8 cellular contexts compared by ENCODE assay signal in the genomic region with DNA sequence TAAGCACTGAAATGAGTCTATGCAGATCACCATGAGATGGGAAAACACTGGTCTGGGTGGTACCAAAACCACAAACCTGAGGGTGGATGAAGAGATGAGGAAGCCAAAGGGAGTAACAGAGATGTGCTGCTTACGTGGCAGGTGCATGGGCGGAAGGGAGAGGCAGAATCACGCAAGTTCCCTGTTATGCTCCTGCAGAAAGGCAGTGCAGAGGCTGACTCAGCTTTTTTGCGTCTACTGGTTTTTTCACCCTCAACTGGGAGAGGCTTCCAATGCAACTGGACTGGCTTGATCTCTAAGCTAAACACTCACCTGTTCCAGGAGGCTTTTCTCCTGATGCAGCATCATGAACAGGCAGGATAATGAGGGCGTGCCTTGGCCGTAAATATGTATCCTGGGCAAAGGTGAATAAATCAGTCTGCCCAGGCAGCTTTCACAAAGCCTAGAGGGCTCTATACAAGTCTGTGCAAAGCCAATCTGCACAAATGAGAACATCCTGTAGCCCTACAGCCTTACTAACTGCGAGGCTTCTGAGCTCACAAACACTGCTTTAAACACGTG.
DNase-seq lines count a peak whose midpoint lies in the region; ATAC-seq, FAIRE-seq and TF ChIP-seq lines count a peak whose summit lies in the region.

No MANE protein-coding gene starts in this region.

- 0% methylated on average over 6 of the region's 8 CpGs for WGBS in K562 (ENCODE audit: insufficient coverage, low coverage, missing lambda C conversion rate)

- no peaks in the 10 kb centered on the region for H3K79me2 ChIP-seq in K562 (ENCODE audit: control insufficient read depth, insufficient read depth, low read length)

- no peaks in the 10 kb centered on the region for H3K9me3 ChIP-seq in K562 (replicated peaks; ENCODE audit: control insufficient read depth, insufficient read depth, low read depth, low read length)

- CTCF ChIA-PET in K562 (lab: Yijun Ruan, JAX; ENCODE audit: low intra/inter-chr PET ratio) = no interaction called here

- no peak overlapping the region for H3K4me2 ChIP-seq in K562 (ENCODE audit: insufficient read depth, low read length)

- ATAC-seq in GM21717 (IDR thresholded peaks at IDR 0.05; ENCODE audit: unreplicated experiment) (peak; percentile 54), K562 (no peak)

- no peak for TF ChIP-seq EP300 in K562 (IDR thresholded peaks at IDR 0.05; ENCODE audit: low read length)

- no peak for TF ChIP-seq CTCF in K562 (IDR thresholded peaks at IDR 0.05 in 2 of 3, conservative IDR thresholded peaks at IDR 0.05 in 1 of 3; ENCODE audit: insufficient read depth in 2 of 3, low read depth in 1 of 3, low read length in 3 of 3)

- no TSS peak for BruUV-seq in K562 (replicated peaks; lab: Mats Ljungman, UMichigan)

- peak; percentile 71 for DNase-seq in CD1c-positive myeloid dendritic cell (ENCODE audit: extremely low spot score)
- DNase-seq in T follicular helper cell (ENCODE audit: low read depth) = peak; percentile 41
- DNase-seq in K562 (ENCODE audit: extremely low read depth in 1 of 4, low spot score in 3 of 4) = no peak
- DNase-seq in stimulated activated CD4-positive, alpha-beta T cell treated with anti-CD3 and anti-CD28 coated beads, TNF-alpha, amount 100 ng/mL, for 48 hours (ENCODE audit: low read depth in 3 of 3) = peak; percentile 57 to 82 (median 70)
- DNase-seq in posterior cingulate gyrus = no peak
- DNase-seq in NCI-H2196 treated with DMSO at 0.1 percent for 48 hours (lab: John Stamatoyannopoulos, UW; ENCODE audit: unreplicated experiment) = no peak
- DNase-seq in DMS53 (lab: John Stamatoyannopoulos, UW) = no peak

- FAIRE-seq in K562 (lab: Jason Lieb, UNC) = no peak

- TF ChIP-seq RAD21 in K562 (CRISPR knock-in tag; conservative IDR thresholded peaks at IDR 0.05 in 1 of 2, IDR thresholded peaks at IDR 0.05 in 1 of 2) = no peak

- H4K20me1 ChIP-seq in K562 (replicated peaks; ENCODE audit: control insufficient read depth, insufficient read depth, low read length) = no peaks in the 10 kb centered on the region

- H3K4me3 ChIP-seq in K562 = no peak overlapping the region

- POLR2A ChIA-PET in K562 (lab: Yijun Ruan, JAX) = no interaction called here

- no peaks in the 10 kb centered on the region for H3K9me1 ChIP-seq in K562 (ENCODE audit: control insufficient read depth, insufficient read depth, low read length)

- intact Hi-C loops in K562 (cut with micrococcal nuclease) = no loop called here
- intact Hi-C loops in posterior cingulate gyrus (cut with DNase I) = no loop called here

- TF ChIP-seq POLR2A in K562 (conservative IDR thresholded peaks at IDR 0.05) = no peak

- H3K4me1 ChIP-seq in K562 (replicated peaks in 1 of 2; ENCODE audit: control insufficient read depth in 2 of 2, insufficient read depth in 2 of 2, low read length in 2 of 2) = no peaks in the 10 kb centered on the region

- H3K27me3 ChIP-seq in K562 (ENCODE audit: control insufficient read depth in 2 of 2, insufficient read depth in 2 of 2, low read length in 2 of 2) = no peaks in the 10 kb centered on the region

- no peak overlapping the region for H3K9ac ChIP-seq in K562 (ENCODE audit: insufficient read depth in 1 of 2, low read depth in 2 of 2, low read length in 2 of 2)

- no peak overlapping the region for H2AFZ ChIP-seq in K562 (ENCODE audit: low read depth, low read length)

- in situ Hi-C loops in K562 (cut with MboI) = no loop called here

- no peak overlapping the region for H3K27ac ChIP-seq in K562 (ENCODE audit: extremely low read depth, low read depth, low read length)

- H3K36me3 ChIP-seq in K562 (ENCODE audit: control insufficient read depth, insufficient read depth, low read length) = no peaks in the 10 kb centered on the region

TF ChIP-seq in K562, 482 proteins besides CTCF, POLR2A, EP300 and RAD21:
- peak; percentile 80 for TF ChIP-seq ZNF316 (IDR thresholded peaks at IDR 0.05)
- peak; percentile 45; the same call in 1 of the 2 replicates for TF ChIP-seq MAFF (IDR thresholded peaks at IDR 0.05; ENCODE audit: low read length)
- TF ChIP-seq DACH1 (IDR thresholded peaks at IDR 0.05; ENCODE audit: partially characterized antibody) = no peak
- peak; percentile 68 for TF ChIP-seq MAFK (IDR thresholded peaks at IDR 0.05; ENCODE audit: low read length)
- peak; percentile 78 for TF ChIP-seq C11orf30 (IDR thresholded peaks at IDR 0.05; ENCODE audit: low read depth)
- TF ChIP-seq MAFG (tag; conservative IDR thresholded peaks at IDR 0.05) = peak; percentile 70

Comparison
In these comparisons a context has a peak if more than half of its experiments do, and no peak if none do; other contexts are left out.
1. DNase-seq: peak in CD1c-positive myeloid dendritic cell (single experiment), T follicular helper cell (single experiment) and stimulated activated CD4-positive, alpha-beta T cell treated with anti-CD3 and anti-CD28 coated beads, TNF-alpha, amount 100 ng/mL, for 48 hours (3 of 3); none in K562 (0 of 4), posterior cingulate gyrus (0 of 10), NCI-H2196 treated with DMSO at 0.1 percent for 48 hours (single experiment) and DMS53 (single experiment).